ENCODE assay signal across 1 cellular context in genomic region chr6:132812255-132812732, GRCh38.
TF ChIP-seq lines count a peak whose summit lies in the region.

No MANE protein-coding gene starts in this region.

TF ChIP-seq in K562, 482 proteins besides CTCF, POLR2A, EP300 and RAD21 (continues in another document):
- TF ChIP-seq ZBTB34 (CRISPR knock-in tag; IDR thresholded peaks at IDR 0.05) (no peak), RCOR1 (IDR thresholded peaks at IDR 0.05; ENCODE audit: borderline replicate concordance in 1 of 2, low read depth in 2 of 2, low read length in 2 of 2) (0 out of 4 replicates have a peak, but pooled peaks of 1 of the 2 experiments have one; percentile 52), ZFPM2 (CRISPR knock-in tag; IDR thresholded peaks at IDR 0.05) (no peak), ZNF75A (CRISPR knock-in tag; IDR thresholded peaks at IDR 0.05) (no peak), SRSF1 (IDR thresholded peaks at IDR 0.05; ENCODE audit: low read depth, low read length) (no peak), ZNF655 (CRISPR knock-in tag; IDR thresholded peaks at IDR 0.05) (no peak), GMEB1 (CRISPR knock-in tag; IDR thresholded peaks at IDR 0.05) (no peak), KDM2B (CRISPR knock-in tag; IDR thresholded peaks at IDR 0.05) (no peak), MEIS2 (IDR thresholded peaks at IDR 0.05; ENCODE audit: partially characterized antibody) (peak; percentile 87), KDM1A (IDR thresholded peaks at IDR 0.05) (peak; percentile 49 to 59; a peak in 3 of 4 replicates), TAF9B (IDR thresholded peaks at IDR 0.05; ENCODE audit: partially characterized antibody) (peak; percentile 39), ZNF224 (CRISPR knock-in tag; IDR thresholded peaks at IDR 0.05) (no peak), HNRNPLL (IDR thresholded peaks at IDR 0.05; ENCODE audit: low read depth, low read length, poor library complexity, severe bottlenecking) (no peak), FOXJ3 (CRISPR knock-in tag; IDR thresholded peaks at IDR 0.05) (no peak), ASH1L (IDR thresholded peaks at IDR 0.05; ENCODE audit: borderline replicate concordance, low read depth, partially characterized antibody) (no peak), NEUROD1 (IDR thresholded peaks at IDR 0.05; ENCODE audit: borderline replicate concordance, low read depth, low read length, partially characterized antibody) (no peak), MAFK (IDR thresholded peaks at IDR 0.05; ENCODE audit: low read length) (no peak), PPARD (CRISPR knock-in tag; IDR thresholded peaks at IDR 0.05) (no peak), KLF13 (tag; IDR thresholded peaks at IDR 0.05; ENCODE audit: borderline replicate concordance, low read depth) (no peak), GATA2 (CRISPR knock-in tag; IDR thresholded peaks at IDR 0.05) (0 out of 2 replicates have a peak, but pooled peaks have one; percentile 12), FOS (IDR thresholded peaks at IDR 0.05; ENCODE audit: extremely low read depth, insufficient read length) (no peak), LARP7 (IDR thresholded peaks at IDR 0.05) (no peak), ARID1B (IDR thresholded peaks at IDR 0.05) (0 out of 2 replicates have a peak, but pooled peaks have one; percentile 24), SRSF9 (IDR thresholded peaks at IDR 0.05; ENCODE audit: borderline replicate concordance, low read depth, low read length) (no peak), SP1 (CRISPR knock-in tag; IDR thresholded peaks at IDR 0.05) (no peak), ATF7 (IDR thresholded peaks at IDR 0.05) (no peak), ESRRB (CRISPR knock-in tag; IDR thresholded peaks at IDR 0.05; ENCODE audit: borderline replicate concordance) (no peak), DACH1 (IDR thresholded peaks at IDR 0.05; ENCODE audit: partially characterized antibody) (no peak), ZC3H4 (CRISPR knock-in tag; IDR thresholded peaks at IDR 0.05; ENCODE audit: borderline replicate concordance) (no peak), SLC30A9 (CRISPR knock-in tag; IDR thresholded peaks at IDR 0.05) (no peak), U2AF1 (optimal IDR thresholded peaks at IDR 0.05; ENCODE audit: low read depth, low read length) (no peak), AFF1 (IDR thresholded peaks at IDR 0.05; ENCODE audit: low read depth in 1 of 2, partially characterized antibody in 2 of 2) (peak in 1 of 2 experiments; percentile 66), SOX6 (IDR thresholded peaks at IDR 0.05) (no peak), CTCFL (IDR thresholded peaks at IDR 0.05; ENCODE audit: borderline replicate concordance, insufficient read depth, low read depth, low read length, poor library complexity, severe bottlenecking) (no peak), CHD1 (IDR thresholded peaks at IDR 0.05; ENCODE audit: low read length) (no peak), BRD9 (IDR thresholded peaks at IDR 0.05; ENCODE audit: low read depth, partially characterized antibody) (peak; percentile 42), OTX1 (CRISPR knock-in tag; IDR thresholded peaks at IDR 0.05) (no peak), BCOR (IDR thresholded peaks at IDR 0.05) (peak; percentile 11; the same call in 1 of the 2 replicates)
- TF ChIP-seq, protein P1, sequence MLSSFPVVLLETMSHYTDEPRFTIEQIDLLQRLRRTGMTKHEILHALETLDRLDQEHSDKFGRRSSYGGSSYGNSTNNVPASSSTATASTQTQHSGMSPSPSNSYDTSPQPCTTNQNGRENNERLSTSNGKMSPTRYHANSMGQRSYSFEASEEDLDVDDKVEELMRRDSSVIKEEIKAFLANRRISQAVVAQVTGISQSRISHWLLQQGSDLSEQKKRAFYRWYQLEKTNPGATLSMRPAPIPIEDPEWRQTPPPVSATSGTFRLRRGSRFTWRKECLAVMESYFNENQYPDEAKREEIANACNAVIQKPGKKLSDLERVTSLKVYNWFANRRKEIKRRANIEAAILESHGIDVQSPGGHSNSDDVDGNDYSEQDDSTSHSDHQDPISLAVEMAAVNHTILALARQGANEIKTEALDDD (IDR thresholded peaks at IDR 0.05): peak; percentile 62
- TF ChIP-seq, protein P2, sequence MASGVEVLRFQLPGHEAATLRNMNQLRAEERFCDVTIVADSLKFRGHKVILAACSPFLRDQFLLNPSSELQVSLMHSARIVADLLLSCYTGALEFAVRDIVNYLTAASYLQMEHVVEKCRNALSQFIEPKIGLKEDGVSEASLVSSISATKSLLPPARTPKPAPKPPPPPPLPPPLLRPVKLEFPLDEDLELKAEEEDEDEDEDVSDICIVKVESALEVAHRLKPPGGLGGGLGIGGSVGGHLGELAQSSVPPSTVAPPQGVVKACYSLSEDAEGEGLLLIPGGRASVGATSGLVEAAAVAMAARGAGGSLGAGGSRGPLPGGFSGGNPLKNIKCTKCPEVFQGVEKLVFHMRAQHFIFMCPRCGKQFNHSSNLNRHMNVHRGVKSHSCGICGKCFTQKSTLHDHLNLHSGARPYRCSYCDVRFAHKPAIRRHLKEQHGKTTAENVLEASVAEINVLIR (CRISPR knock-in tag; IDR thresholded peaks at IDR 0.05): no peak
- TF ChIP-seq, protein P3, sequence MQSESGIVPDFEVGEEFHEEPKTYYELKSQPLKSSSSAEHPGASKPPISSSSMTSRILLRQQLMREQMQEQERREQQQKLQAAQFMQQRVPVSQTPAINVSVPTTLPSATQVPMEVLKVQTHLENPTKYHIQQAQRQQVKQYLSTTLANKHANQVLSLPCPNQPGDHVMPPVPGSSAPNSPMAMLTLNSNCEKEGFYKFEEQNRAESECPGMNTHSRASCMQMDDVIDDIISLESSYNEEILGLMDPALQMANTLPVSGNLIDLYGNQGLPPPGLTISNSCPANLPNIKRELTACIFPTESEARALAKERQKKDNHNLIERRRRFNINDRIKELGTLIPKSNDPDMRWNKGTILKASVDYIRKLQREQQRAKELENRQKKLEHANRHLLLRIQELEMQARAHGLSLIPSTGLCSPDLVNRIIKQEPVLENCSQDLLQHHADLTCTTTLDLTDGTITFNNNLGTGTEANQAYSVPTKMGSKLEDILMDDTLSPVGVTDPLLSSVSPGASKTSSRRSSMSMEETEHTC (IDR thresholded peaks at IDR 0.05): no peak
- TF ChIP-seq, protein P4, sequence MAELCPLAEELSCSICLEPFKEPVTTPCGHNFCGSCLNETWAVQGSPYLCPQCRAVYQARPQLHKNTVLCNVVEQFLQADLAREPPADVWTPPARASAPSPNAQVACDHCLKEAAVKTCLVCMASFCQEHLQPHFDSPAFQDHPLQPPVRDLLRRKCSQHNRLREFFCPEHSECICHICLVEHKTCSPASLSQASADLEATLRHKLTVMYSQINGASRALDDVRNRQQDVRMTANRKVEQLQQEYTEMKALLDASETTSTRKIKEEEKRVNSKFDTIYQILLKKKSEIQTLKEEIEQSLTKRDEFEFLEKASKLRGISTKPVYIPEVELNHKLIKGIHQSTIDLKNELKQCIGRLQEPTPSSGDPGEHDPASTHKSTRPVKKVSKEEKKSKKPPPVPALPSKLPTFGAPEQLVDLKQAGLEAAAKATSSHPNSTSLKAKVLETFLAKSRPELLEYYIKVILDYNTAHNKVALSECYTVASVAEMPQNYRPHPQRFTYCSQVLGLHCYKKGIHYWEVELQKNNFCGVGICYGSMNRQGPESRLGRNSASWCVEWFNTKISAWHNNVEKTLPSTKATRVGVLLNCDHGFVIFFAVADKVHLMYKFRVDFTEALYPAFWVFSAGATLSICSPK (IDR thresholded peaks at IDR 0.05; ENCODE audit: borderline replicate concordance): no peak
- TF ChIP-seq, protein P5, sequence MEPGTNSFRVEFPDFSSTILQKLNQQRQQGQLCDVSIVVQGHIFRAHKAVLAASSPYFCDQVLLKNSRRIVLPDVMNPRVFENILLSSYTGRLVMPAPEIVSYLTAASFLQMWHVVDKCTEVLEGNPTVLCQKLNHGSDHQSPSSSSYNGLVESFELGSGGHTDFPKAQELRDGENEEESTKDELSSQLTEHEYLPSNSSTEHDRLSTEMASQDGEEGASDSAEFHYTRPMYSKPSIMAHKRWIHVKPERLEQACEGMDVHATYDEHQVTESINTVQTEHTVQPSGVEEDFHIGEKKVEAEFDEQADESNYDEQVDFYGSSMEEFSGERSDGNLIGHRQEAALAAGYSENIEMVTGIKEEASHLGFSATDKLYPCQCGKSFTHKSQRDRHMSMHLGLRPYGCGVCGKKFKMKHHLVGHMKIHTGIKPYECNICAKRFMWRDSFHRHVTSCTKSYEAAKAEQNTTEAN (CRISPR knock-in tag; IDR thresholded peaks at IDR 0.05): no peak
- TF ChIP-seq, protein P6, sequence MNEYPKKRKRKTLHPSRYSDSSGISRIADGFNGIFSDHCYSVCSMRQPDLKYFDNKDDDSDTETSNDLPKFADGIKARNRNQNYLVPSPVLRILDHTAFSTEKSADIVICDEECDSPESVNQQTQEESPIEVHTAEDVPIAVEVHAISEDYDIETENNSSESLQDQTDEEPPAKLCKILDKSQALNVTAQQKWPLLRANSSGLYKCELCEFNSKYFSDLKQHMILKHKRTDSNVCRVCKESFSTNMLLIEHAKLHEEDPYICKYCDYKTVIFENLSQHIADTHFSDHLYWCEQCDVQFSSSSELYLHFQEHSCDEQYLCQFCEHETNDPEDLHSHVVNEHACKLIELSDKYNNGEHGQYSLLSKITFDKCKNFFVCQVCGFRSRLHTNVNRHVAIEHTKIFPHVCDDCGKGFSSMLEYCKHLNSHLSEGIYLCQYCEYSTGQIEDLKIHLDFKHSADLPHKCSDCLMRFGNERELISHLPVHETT (CRISPR knock-in tag; conservative IDR thresholded peaks at IDR 0.05 in 1 of 2, IDR thresholded peaks at IDR 0.05 in 1 of 2): no peak
- TF ChIP-seq, protein P7, sequence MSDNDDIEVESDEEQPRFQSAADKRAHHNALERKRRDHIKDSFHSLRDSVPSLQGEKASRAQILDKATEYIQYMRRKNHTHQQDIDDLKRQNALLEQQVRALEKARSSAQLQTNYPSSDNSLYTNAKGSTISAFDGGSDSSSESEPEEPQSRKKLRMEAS (CRISPR knock-in tag; IDR thresholded peaks at IDR 0.05): no peak
